1 cellular context compared by ENCODE assay signal in genomic region chr20:50536333-50536732, GRCh38.
TF ChIP-seq lines count a peak whose summit lies in the region.

No MANE protein-coding gene starts in this region.

TF ChIP-seq in HCT116, 20 proteins besides CTCF, POLR2A, EP300 and RAD21 (continued from another document):
- TF ChIP-seq REST (IDR thresholded peaks at IDR 0.05; ENCODE audit: low read depth) (no peak), POLR2AphosphoS5 (IDR thresholded peaks at IDR 0.05; ENCODE audit: low read depth, low read length) (no peak), YY1 (IDR thresholded peaks at IDR 0.05; ENCODE audit: extremely low read depth, insufficient replicate concordance, low read depth, low read length) (no peak), EZH2phosphoT487 (IDR thresholded peaks at IDR 0.05; ENCODE audit: borderline replicate concordance) (no peak), ZFX (IDR thresholded peaks at IDR 0.05) (no peak), CEBPB (IDR thresholded peaks at IDR 0.05; ENCODE audit: low read depth) (no peak), SRF (IDR thresholded peaks at IDR 0.05; ENCODE audit: low read depth) (no peak), CBX3 (IDR thresholded peaks at IDR 0.05; ENCODE audit: low read depth) (no peak), EZH2 (IDR thresholded peaks at IDR 0.05) (no peak), TCF7L2 (IDR thresholded peaks at IDR 0.05; ENCODE audit: borderline replicate concordance, extremely low read depth, insufficient read depth, insufficient read length) (no peak), FOSL1 (IDR thresholded peaks at IDR 0.05; ENCODE audit: low read depth) (no peak), MAX (IDR thresholded peaks at IDR 0.05) (no peak)
